In genomic region chr16:1351582-1352362, GRCh38 we compare ENCODE assay signal across 1 cellular context.
TF ChIP-seq lines count a peak whose summit lies in the region.

GNPTG (plus strand) TSS chr16:1351931; CDS start chr16:1351966, 35 bp downstream.
TSR3 (minus strand) TSS chr16:1351878; CDS start chr16:1351804, 74 bp downstream.

TF ChIP-seq in HEK293, 187 proteins besides CTCF, POLR2A, EP300 and RAD21 (continued from another document):
- TF ChIP-seq BCL6B (tag by site-specific recombination; IDR thresholded peaks at IDR 0.05): no peak
- TF ChIP-seq ZNF138 (tag by site-specific recombination; IDR thresholded peaks at IDR 0.05; ENCODE audit: borderline replicate concordance): no peak
- no peak for TF ChIP-seq ZNF529 (tag by site-specific recombination; IDR thresholded peaks at IDR 0.05; ENCODE audit: insufficient replicate concordance)
- TF ChIP-seq GLIS2 (tag by site-specific recombination; IDR thresholded peaks at IDR 0.05): no peak
